Comparison of ENCODE assay signal across 15 cellular contexts in the genomic region with DNA sequence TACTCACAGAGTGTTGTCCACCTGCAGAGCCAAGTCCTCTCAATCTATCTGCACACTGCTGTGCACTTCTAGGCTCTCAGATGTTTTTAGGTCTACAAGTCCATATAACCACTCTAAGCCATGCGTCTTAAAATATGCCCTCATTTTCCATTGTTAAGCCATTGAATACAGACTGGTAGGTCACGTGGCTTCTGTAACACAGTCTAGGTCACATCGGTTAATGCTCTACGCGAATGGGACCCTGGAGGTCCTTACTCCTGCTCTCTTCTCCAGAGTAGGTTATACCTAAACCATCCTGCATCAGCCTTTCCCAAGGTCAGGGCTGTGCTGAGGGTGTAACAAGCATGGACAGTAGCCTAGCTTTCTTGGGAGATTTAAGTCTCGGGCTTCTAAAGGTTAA. TPM values are rescaled to one million over a fixed set of nuclear protein-coding genes. Genes with fewer than 3 reads are reported as not detected.
DNase-seq lines count a peak whose midpoint lies in the region; ATAC-seq and TF ChIP-seq lines count a peak whose summit lies in the region.
"Had no signal": no experiment of that assay in that cellular context is flagged by ENCODE, and none has a peak within 500 bp of the region (broad histone marks: within the 10 kb centered on the region; RNA-seq: fewer than 3 reads in every experiment).

No MANE protein-coding gene starts in this region.

- H3K36me3 Mint-ChIP-seq in T-helper 17 cell (ENCODE audit: low read depth) = no peaks in the 10 kb centered on the region
- peaks cover 59% of the 10 kb centered on the region for H3K36me3 Mint-ChIP-seq in dendritic cell treated with granulocyte-macrophage colony-stimulating factor and Interleukin-4, amounts not matched to agents 40 ng/mL and 50 ng/mL, for 4 days (ENCODE audit: low read depth)
- peaks cover 6% of the 10 kb centered on the region for H3K36me3 Mint-ChIP-seq in stimulated activated effector memory CD8-positive, alpha-beta T cell treated with anti-CD3 and anti-CD28 coated beads, Interleukin-12 subunit alpha, Interleukin-12 subunit beta, amount 100 ng/mL, for 72 hours

- H3K36me3 ChIP-seq in DOHH2 (ENCODE audit: control insufficient read depth, low read length) = no peaks in the 10 kb centered on the region

- no peaks in the 10 kb centered on the region; the same call in 1 of the 2 replicates for H3F3A ChIP-seq in DOHH2 (ENCODE audit: control insufficient read depth, insufficient read depth)

- H3K4me3 ChIP-seq in DOHH2 (ENCODE audit: low read length) = peak overlapping the region; percentile 10
- H3K4me3 ChIP-seq: GM23338 had no signal

- H3K79me2 ChIP-seq in DOHH2 (ENCODE audit: control insufficient read depth, low read length) = no peaks in the 10 kb centered on the region

- H3K9me3 Mint-ChIP-seq in dendritic cell treated with granulocyte-macrophage colony-stimulating factor and Interleukin-4, amounts not matched to agents 40 ng/mL and 50 ng/mL, for 4 days = no peaks in the 10 kb centered on the region
- H3K9me3 Mint-ChIP-seq in stimulated activated effector memory CD8-positive, alpha-beta T cell treated with anti-CD3 and anti-CD28 coated beads, Interleukin-12 subunit alpha, Interleukin-12 subunit beta, amount 100 ng/mL, for 72 hours = no peaks in the 10 kb centered on the region
- H3K9me3 Mint-ChIP-seq: GM23338 had no signal

- TF ChIP-seq CTCF in DOHH2 (IDR thresholded peaks at IDR 0.05; ENCODE audit: low read depth, low read length, poor library complexity, severe bottlenecking) (no peak), RWPE1 (conservative IDR thresholded peaks at IDR 0.05; ENCODE audit: low read depth) (no peak)

- no peaks in the 10 kb centered on the region for H3K27me3 ChIP-seq in DOHH2 (ENCODE audit: control insufficient read depth, low read length)

- H3K4me3 Mint-ChIP-seq in T-helper 17 cell = peak overlapping the region; percentile 96
- peak overlapping the region; percentile 89 for H3K4me3 Mint-ChIP-seq in dendritic cell treated with granulocyte-macrophage colony-stimulating factor and Interleukin-4, amounts not matched to agents 40 ng/mL and 50 ng/mL, for 4 days
- no peak overlapping the region for H3K4me3 Mint-ChIP-seq in stimulated activated effector memory CD8-positive, alpha-beta T cell treated with anti-CD3 and anti-CD28 coated beads, Interleukin-12 subunit alpha, Interleukin-12 subunit beta, amount 100 ng/mL, for 72 hours
- H3K4me3 Mint-ChIP-seq: GM23338 had no signal

- H3K27ac Mint-ChIP-seq in T-helper 17 cell = peak overlapping the region; percentile 95
- H3K27ac Mint-ChIP-seq in dendritic cell treated with granulocyte-macrophage colony-stimulating factor and Interleukin-4, amounts not matched to agents 40 ng/mL and 50 ng/mL, for 4 days = peak overlapping the region; percentile 91
- no peak overlapping the region for H3K27ac Mint-ChIP-seq in stimulated activated effector memory CD8-positive, alpha-beta T cell treated with anti-CD3 and anti-CD28 coated beads, Interleukin-12 subunit alpha, Interleukin-12 subunit beta, amount 100 ng/mL, for 72 hours
- H3K27ac Mint-ChIP-seq: GM23338 had no signal

- intact Hi-C loops in dendritic cell treated with granulocyte-macrophage colony-stimulating factor and Interleukin-4, amounts not matched to agents 40 ng/mL and 50 ng/mL, for 4 days (cut with micrococcal nuclease) = no loop called here

- peaks cover 53% of the 10 kb centered on the region for H3K4me1 ChIP-seq in DOHH2 (ENCODE audit: control insufficient read depth, low read length)

- no peaks in the 10 kb centered on the region for H4K20me1 ChIP-seq in DOHH2 (ENCODE audit: control insufficient read depth, insufficient read depth, low read depth, low read length)

- 0 out of 2 replicates have a peak overlapping the region, but pooled peaks have one; percentile 17 for H3K4me2 ChIP-seq in DOHH2 (ENCODE audit: low read length)
- H3K4me2 ChIP-seq: GM23338 had no signal

- POLR2A ChIA-PET in RWPE1 (lab: Yijun Ruan, JAX; ENCODE audit: low non-redundant PET) = no interaction called here

- H3K27ac ChIP-seq in DOHH2 (ENCODE audit: low read depth, low read length) (no peak overlapping the region), RWPE1 (no peak overlapping the region)

- H3K9me3 ChIP-seq in DOHH2 (ENCODE audit: control insufficient read depth, insufficient read depth, low read length) (no peaks in the 10 kb centered on the region), T-helper 17 cell (ENCODE audit: control insufficient read depth, low read length, poor library complexity, severe bottlenecking) (no peaks in the 10 kb centered on the region)

- no peaks in the 10 kb centered on the region for H3K27me3 Mint-ChIP-seq in T-helper 17 cell
- H3K27me3 Mint-ChIP-seq in dendritic cell treated with granulocyte-macrophage colony-stimulating factor and Interleukin-4, amounts not matched to agents 40 ng/mL and 50 ng/mL, for 4 days = no peaks in the 10 kb centered on the region

- DNase-seq in T-helper 17 cell (no peak), NCI-H2107 (lab: John Stamatoyannopoulos, UW) (no peak), RWPE1 (ENCODE audit: low spot score) (no peak), AG08396 (ENCODE audit: low spot score) (no peak)
- DNase-seq in stimulated activated effector memory CD8-positive, alpha-beta T cell treated with anti-CD3 and anti-CD28 coated beads, Interleukin-12 subunit alpha, Interleukin-12 subunit beta, amount 100 ng/mL, for 72 hours (ENCODE audit: low spot score in 2 of 2) = peak in 1 of 2 donors; percentile 71
- DNase-seq: foreskin melanocyte; NCI-H146; NCI-H774; Right ventricle myocardium superior; stimulated activated CD4-positive, alpha-beta T cell treated with anti-CD3 and anti-CD28 coated beads, Interleukin-12 subunit alpha, Interleukin-12 subunit beta, amount 100 ng/mL, for 4 hours had no signal

- CTCF ChIA-PET in RWPE1 (lab: Yijun Ruan, JAX) = interaction anchor here (0.6 to 0.7 kb wide), 2 partner anchors 25 to 28 kb away, joined by 3 to 4 read pairs; partner anchors contain the start of gene MPZL3

- peak; percentile 35 for ATAC-seq in T-helper 17 cell
- peak; percentile 33 for ATAC-seq in stimulated activated effector memory CD8-positive, alpha-beta T cell treated with anti-CD3 and anti-CD28 coated beads, Interleukin-12 subunit alpha, Interleukin-12 subunit beta, amount 100 ng/mL, for 72 hours
- ATAC-seq: GM23338, HepG2 had no signal

- peaks cover 67% of the 10 kb centered on the region for H3K4me1 Mint-ChIP-seq in T-helper 17 cell
- peaks cover 88% of the 10 kb centered on the region for H3K4me1 Mint-ChIP-seq in dendritic cell treated with granulocyte-macrophage colony-stimulating factor and Interleukin-4, amounts not matched to agents 40 ng/mL and 50 ng/mL, for 4 days (ENCODE audit: low read depth)
- peaks cover 92% of the 10 kb centered on the region for H3K4me1 Mint-ChIP-seq in stimulated activated effector memory CD8-positive, alpha-beta T cell treated with anti-CD3 and anti-CD28 coated beads, Interleukin-12 subunit alpha, Interleukin-12 subunit beta, amount 100 ng/mL, for 72 hours
- H3K4me1 Mint-ChIP-seq: GM23338 had no signal

- no peaks in the 10 kb centered on the region for H3K9me2 ChIP-seq in DOHH2 (replicated peaks; ENCODE audit: control insufficient read depth, low read length)

RNA-seq across cellular contexts. Expression of gene JAML, which starts 0.8 kb away (rescaled TPM):
- total RNA-seq in T-helper 17 cell = 10 to 100 TPM; 79.9 to 84.0 TPM

RNA-seq across cellular contexts. Expression of gene MPZL3, which starts 28.2 kb away (rescaled TPM):
- total RNA-seq in T-helper 17 cell = 10 to 100 TPM; 24.5 to 26.4 TPM

RNA-seq across cellular contexts. Expression of gene MPZL2, which starts 40.1 kb away (rescaled TPM):
- under 1 TPM; 0.50 to 0.99 TPM for total RNA-seq in T-helper 17 cell

RNA-seq across cellular contexts. Expression of gene SCN2B, which starts 47.6 kb away (rescaled TPM):
- not detected for total RNA-seq in T-helper 17 cell
- total RNA-seq: dermis microvascular lymphatic vessel endothelial cell had no signal
